8 cellular contexts compared by ENCODE assay signal in genomic region chr15:56244237-56244810, GRCh38. TPM values are rescaled to one million over a fixed set of nuclear protein-coding genes. Genes with fewer than 3 reads are reported as not detected.
DNase-seq lines count a peak whose midpoint lies in the region; ATAC-seq and TF ChIP-seq lines count a peak whose summit lies in the region.

No MANE protein-coding gene starts in this region.

- peak overlapping the region; percentile 70 for H3K9ac ChIP-seq in endocrine pancreas (ENCODE audit: control insufficient read depth, insufficient read depth, low read length)

- H3K27ac Mint-ChIP-seq in activated CD4-positive, alpha-beta memory T cell treated with anti-CD3 and anti-CD28 coated beads, Interleukin-2, amount 10 ng/mL, durations not matched to agents 7 days and 5 days, result peak overlapping the region; percentile 91
- peak overlapping the region; percentile 90 for H3K27ac Mint-ChIP-seq in memory B cell
- peak overlapping the region; percentile 96 for H3K27ac Mint-ChIP-seq in stimulated activated naive B cell treated with anti-CD40 and anti-IgM and Interleukin-4, amounts not matched to agents 10 μg/mL and 1 μg/mL and 100 μg/mL, for 72 hours

- peak; percentile 23 for ATAC-seq in GM19438 (IDR thresholded peaks at IDR 0.05; ENCODE audit: low read depth, unreplicated experiment)
- ATAC-seq in memory B cell (ENCODE audit: low read depth), result no peak
- peak in 1 of 2 donors; percentile 10 for ATAC-seq in stimulated activated naive B cell treated with anti-CD40 and anti-IgM and Interleukin-4, amounts not matched to agents 10 μg/mL and 1 μg/mL and 100 μg/mL, for 72 hours (replicated peaks)
- ATAC-seq in HG02973 (IDR thresholded peaks at IDR 0.05; ENCODE audit: unreplicated experiment), result no peak

- POLR2A ChIA-PET in activated CD4-positive, alpha-beta memory T cell treated with anti-CD3 and anti-CD28 coated beads, Interleukin-2, amount 10 ng/mL, durations not matched to agents 7 days and 5 days (lab: Charles Lee), result interaction anchor here (0.9 to 2.4 kb wide), 7 partner anchors 8 to 1463 kb away, joined by 3 to 12 read pairs (median 4); partner anchors contain the start of gene TCF12

- no peaks in the 10 kb centered on the region for H3K27me3 ChIP-seq in endocrine pancreas (ENCODE audit: control insufficient read depth, insufficient read depth, low read length)

- no peaks in the 10 kb centered on the region for H3K4me1 ChIP-seq in endocrine pancreas (ENCODE audit: control insufficient read depth, insufficient read depth, low read length)

- no peaks in the 10 kb centered on the region for H3K9me3 Mint-ChIP-seq in activated CD4-positive, alpha-beta memory T cell treated with anti-CD3 and anti-CD28 coated beads, Interleukin-2, amount 10 ng/mL, durations not matched to agents 7 days and 5 days
- no peaks in the 10 kb centered on the region for H3K9me3 Mint-ChIP-seq in memory B cell
- no peaks in the 10 kb centered on the region for H3K9me3 Mint-ChIP-seq in stimulated activated naive B cell treated with anti-CD40 and anti-IgM and Interleukin-4, amounts not matched to agents 10 μg/mL and 1 μg/mL and 100 μg/mL, for 72 hours

- peaks cover 43% of the 10 kb centered on the region for H3K4me1 Mint-ChIP-seq in activated CD4-positive, alpha-beta memory T cell treated with anti-CD3 and anti-CD28 coated beads, Interleukin-2, amount 10 ng/mL, durations not matched to agents 7 days and 5 days
- H3K4me1 Mint-ChIP-seq in memory B cell, result peaks cover 27% of the 10 kb centered on the region
- peaks cover 17 to 28% of the 10 kb centered on the region in 2 donors for H3K4me1 Mint-ChIP-seq in stimulated activated naive B cell treated with anti-CD40 and anti-IgM and Interleukin-4, amounts not matched to agents 10 μg/mL and 1 μg/mL and 100 μg/mL, for 72 hours

- H3K4me3 Mint-ChIP-seq in activated CD4-positive, alpha-beta memory T cell treated with anti-CD3 and anti-CD28 coated beads, Interleukin-2, amount 10 ng/mL, durations not matched to agents 7 days and 5 days, result peak overlapping the region; percentile 99
- peak overlapping the region; percentile 92 for H3K4me3 Mint-ChIP-seq in memory B cell
- H3K4me3 Mint-ChIP-seq in stimulated activated naive B cell treated with anti-CD40 and anti-IgM and Interleukin-4, amounts not matched to agents 10 μg/mL and 1 μg/mL and 100 μg/mL, for 72 hours, result peak overlapping the region; percentile 90 to 94

- H3K36me3 Mint-ChIP-seq in activated CD4-positive, alpha-beta memory T cell treated with anti-CD3 and anti-CD28 coated beads, Interleukin-2, amount 10 ng/mL, durations not matched to agents 7 days and 5 days (ENCODE audit: low read depth), result peaks cover 15% of the 10 kb centered on the region
- H3K36me3 Mint-ChIP-seq in memory B cell, result peaks cover 3% of the 10 kb centered on the region
- peaks cover 1 to 4% of the 10 kb centered on the region in 2 donors for H3K36me3 Mint-ChIP-seq in stimulated activated naive B cell treated with anti-CD40 and anti-IgM and Interleukin-4, amounts not matched to agents 10 μg/mL and 1 μg/mL and 100 μg/mL, for 72 hours

- CTCF ChIA-PET in activated CD4-positive, alpha-beta memory T cell treated with anti-CD3 and anti-CD28 coated beads, Interleukin-2, amount 10 ng/mL, durations not matched to agents 7 days and 5 days (lab: Charles Lee), result interaction anchor here (0.7 to 2.3 kb wide), 7 partner anchors 11 to 1463 kb away, joined by 3 to 18 read pairs (median 4); partner anchors contain the start of genes NEDD4 and POLR2M

- H3K36me3 ChIP-seq in endocrine pancreas (ENCODE audit: control insufficient read depth, insufficient read depth, low read length), result no peaks in the 10 kb centered on the region

- no peak for TF ChIP-seq CTCF in AG09309 (IDR thresholded peaks at IDR 0.05; ENCODE audit: control insufficient read depth, insufficient read depth, low read depth, low read length, missing control alignments)

- H3K4me3 ChIP-seq in AG09309 (ENCODE audit: control insufficient read depth, low read depth, low read length) (peak overlapping the region; percentile 79), endocrine pancreas (ENCODE audit: control insufficient read depth, insufficient read depth, low read length) (peak overlapping the region; percentile 82)

- no peak for DNase-seq in AG09309 (ENCODE audit: low read depth)
- peak; percentile 89 for DNase-seq in NCI-H446 treated with DMSO at 0.1 percent for 48 hours (lab: John Stamatoyannopoulos, UW)
- peak; percentile 36 for DNase-seq in activated CD4-positive, alpha-beta memory T cell treated with anti-CD3 and anti-CD28 coated beads, Interleukin-2, amount 10 ng/mL, durations not matched to agents 7 days and 5 days
- peak in 1 of 2 donors; percentile 15 for DNase-seq in memory B cell (ENCODE audit: low spot score in 2 of 2)
- DNase-seq in stimulated activated naive B cell treated with anti-CD40 and anti-IgM and Interleukin-4, amounts not matched to agents 10 μg/mL and 1 μg/mL and 100 μg/mL, for 72 hours, result peak; percentile 17

- no peaks in the 10 kb centered on the region for H3K9me3 ChIP-seq in endocrine pancreas (ENCODE audit: control insufficient read depth, low read length)

- no peaks in the 10 kb centered on the region for H3K27me3 Mint-ChIP-seq in activated CD4-positive, alpha-beta memory T cell treated with anti-CD3 and anti-CD28 coated beads, Interleukin-2, amount 10 ng/mL, durations not matched to agents 7 days and 5 days
- no peaks in the 10 kb centered on the region for H3K27me3 Mint-ChIP-seq in memory B cell
- H3K27me3 Mint-ChIP-seq in stimulated activated naive B cell treated with anti-CD40 and anti-IgM and Interleukin-4, amounts not matched to agents 10 μg/mL and 1 μg/mL and 100 μg/mL, for 72 hours, result no peaks in the 10 kb centered on the region

RNA-seq across cellular contexts. Expression of gene RFX7, which starts 0.6 kb away (rescaled TPM):
- 10 to 100 TPM; 38.4 to 41.0 TPM for total RNA-seq in activated CD4-positive, alpha-beta memory T cell treated with anti-CD3 and anti-CD28 coated beads, Interleukin-2, amount 10 ng/mL, durations not matched to agents 7 days and 5 days
